In genomic region chr13:48873598-48873997, GRCh38 we compare ENCODE assay signal across 1 cellular context.
TF ChIP-seq lines count a peak whose summit lies in the region.

No MANE protein-coding gene starts in this region.

TF ChIP-seq in SK-N-SH, 30 proteins besides CTCF, POLR2A, EP300 and RAD21 (continued from another document):
- TF ChIP-seq ZBTB33 (IDR thresholded peaks at IDR 0.05; ENCODE audit: borderline replicate concordance, low read depth) (no peak), FOSL2 (IDR thresholded peaks at IDR 0.05; ENCODE audit: borderline replicate concordance, low read depth) (no peak)
